Comparison of ENCODE assay signal across 1 cellular context in the genomic region with DNA sequence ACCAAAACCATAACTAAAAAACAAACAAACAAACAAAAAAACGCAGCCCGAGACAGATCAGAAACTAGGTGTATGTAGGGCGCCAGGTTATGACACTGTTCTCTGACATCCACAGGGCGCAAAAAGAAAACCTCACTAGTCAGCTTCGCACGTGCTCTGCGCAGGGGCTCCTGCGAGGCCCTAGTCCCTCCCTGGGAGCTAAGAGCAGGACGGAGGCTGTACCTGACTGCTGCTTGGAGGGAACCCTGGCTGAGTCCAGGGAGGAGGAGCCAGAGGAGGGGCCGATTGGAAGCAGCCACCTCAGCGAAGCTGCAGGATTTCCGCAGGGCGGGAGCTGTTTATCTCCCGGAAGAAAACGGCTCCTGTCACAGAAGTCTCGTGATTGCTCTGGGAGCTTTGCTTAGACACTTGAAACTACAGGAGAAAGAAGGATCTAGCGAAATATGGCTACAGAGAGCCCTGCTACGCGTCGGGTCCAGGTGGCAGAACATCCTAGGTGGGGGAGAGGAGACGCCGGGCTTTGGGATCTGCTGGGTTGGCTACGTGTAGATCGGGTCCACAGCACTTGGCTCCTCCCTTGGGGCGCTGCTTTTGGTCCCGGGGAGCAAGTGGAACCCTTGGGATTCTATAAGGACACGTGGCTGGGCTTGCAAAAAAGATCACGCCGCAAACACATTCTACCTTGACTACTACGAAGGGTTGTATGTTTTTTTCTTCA.
TF ChIP-seq lines count a peak whose summit lies in the region.

Gene GALK2, plus strand, starts transcription at position 368 of the 718 bp plus-strand sequence. Its CDS starts 76 bp downstream, at position 444.

TF ChIP-seq in HCT116, 20 proteins besides CTCF, POLR2A, EP300 and RAD21 (continued from another document):
- TF ChIP-seq, protein P1, sequence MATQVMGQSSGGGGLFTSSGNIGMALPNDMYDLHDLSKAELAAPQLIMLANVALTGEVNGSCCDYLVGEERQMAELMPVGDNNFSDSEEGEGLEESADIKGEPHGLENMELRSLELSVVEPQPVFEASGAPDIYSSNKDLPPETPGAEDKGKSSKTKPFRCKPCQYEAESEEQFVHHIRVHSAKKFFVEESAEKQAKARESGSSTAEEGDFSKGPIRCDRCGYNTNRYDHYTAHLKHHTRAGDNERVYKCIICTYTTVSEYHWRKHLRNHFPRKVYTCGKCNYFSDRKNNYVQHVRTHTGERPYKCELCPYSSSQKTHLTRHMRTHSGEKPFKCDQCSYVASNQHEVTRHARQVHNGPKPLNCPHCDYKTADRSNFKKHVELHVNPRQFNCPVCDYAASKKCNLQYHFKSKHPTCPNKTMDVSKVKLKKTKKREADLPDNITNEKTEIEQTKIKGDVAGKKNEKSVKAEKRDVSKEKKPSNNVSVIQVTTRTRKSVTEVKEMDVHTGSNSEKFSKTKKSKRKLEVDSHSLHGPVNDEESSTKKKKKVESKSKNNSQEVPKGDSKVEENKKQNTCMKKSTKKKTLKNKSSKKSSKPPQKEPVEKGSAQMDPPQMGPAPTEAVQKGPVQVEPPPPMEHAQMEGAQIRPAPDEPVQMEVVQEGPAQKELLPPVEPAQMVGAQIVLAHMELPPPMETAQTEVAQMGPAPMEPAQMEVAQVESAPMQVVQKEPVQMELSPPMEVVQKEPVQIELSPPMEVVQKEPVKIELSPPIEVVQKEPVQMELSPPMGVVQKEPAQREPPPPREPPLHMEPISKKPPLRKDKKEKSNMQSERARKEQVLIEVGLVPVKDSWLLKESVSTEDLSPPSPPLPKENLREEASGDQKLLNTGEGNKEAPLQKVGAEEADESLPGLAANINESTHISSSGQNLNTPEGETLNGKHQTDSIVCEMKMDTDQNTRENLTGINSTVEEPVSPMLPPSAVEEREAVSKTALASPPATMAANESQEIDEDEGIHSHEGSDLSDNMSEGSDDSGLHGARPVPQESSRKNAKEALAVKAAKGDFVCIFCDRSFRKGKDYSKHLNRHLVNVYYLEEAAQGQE (IDR thresholded peaks at IDR 0.05; ENCODE audit: low read depth), result no peak
- TF ChIP-seq ZNF274 (IDR thresholded peaks at IDR 0.05; ENCODE audit: low read depth, low read length) (no peak), EZH2 (IDR thresholded peaks at IDR 0.05) (no peak), POLR2AphosphoS5 (IDR thresholded peaks at IDR 0.05; ENCODE audit: low read depth, low read length) (peak; percentile 83), YY1 (IDR thresholded peaks at IDR 0.05; ENCODE audit: extremely low read depth, insufficient replicate concordance, low read depth, low read length) (no peak)
- TF ChIP-seq, protein P2, sequence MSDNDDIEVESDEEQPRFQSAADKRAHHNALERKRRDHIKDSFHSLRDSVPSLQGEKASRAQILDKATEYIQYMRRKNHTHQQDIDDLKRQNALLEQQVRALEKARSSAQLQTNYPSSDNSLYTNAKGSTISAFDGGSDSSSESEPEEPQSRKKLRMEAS (IDR thresholded peaks at IDR 0.05), result peak; percentile 99
